ENCODE assay signal across 1 cellular context in the genomic region with DNA sequence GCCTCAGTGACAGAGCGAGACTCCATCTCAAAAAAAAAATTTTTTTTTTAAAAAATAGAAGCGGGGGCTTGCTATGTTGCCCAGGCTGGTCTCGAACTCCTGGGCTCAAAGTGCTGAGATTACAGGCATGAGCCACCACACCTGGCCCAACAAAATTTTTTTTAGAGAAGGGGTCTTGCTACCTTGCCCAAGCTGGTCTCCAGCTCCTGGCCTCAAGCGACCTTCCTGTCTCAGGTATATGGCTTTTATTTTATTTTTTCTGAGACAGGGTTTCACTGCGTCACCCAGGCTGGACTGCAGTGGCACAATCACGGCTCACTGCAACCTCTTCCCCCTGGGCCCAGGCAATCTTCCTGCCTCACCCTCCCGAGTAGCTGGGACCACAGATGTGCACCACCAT.
TF ChIP-seq lines count a peak whose summit lies in the region.

No MANE protein-coding gene starts in this region.

TF ChIP-seq in HCT116, 20 proteins besides CTCF, POLR2A, EP300 and RAD21:
- 0 out of 2 replicates have a peak, but pooled peaks have one; percentile 17 for TF ChIP-seq POLR2AphosphoS5 (IDR thresholded peaks at IDR 0.05; ENCODE audit: low read depth, low read length)
- TF ChIP-seq, protein P1, sequence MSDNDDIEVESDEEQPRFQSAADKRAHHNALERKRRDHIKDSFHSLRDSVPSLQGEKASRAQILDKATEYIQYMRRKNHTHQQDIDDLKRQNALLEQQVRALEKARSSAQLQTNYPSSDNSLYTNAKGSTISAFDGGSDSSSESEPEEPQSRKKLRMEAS (IDR thresholded peaks at IDR 0.05), result no peak
